In the genomic region with DNA sequence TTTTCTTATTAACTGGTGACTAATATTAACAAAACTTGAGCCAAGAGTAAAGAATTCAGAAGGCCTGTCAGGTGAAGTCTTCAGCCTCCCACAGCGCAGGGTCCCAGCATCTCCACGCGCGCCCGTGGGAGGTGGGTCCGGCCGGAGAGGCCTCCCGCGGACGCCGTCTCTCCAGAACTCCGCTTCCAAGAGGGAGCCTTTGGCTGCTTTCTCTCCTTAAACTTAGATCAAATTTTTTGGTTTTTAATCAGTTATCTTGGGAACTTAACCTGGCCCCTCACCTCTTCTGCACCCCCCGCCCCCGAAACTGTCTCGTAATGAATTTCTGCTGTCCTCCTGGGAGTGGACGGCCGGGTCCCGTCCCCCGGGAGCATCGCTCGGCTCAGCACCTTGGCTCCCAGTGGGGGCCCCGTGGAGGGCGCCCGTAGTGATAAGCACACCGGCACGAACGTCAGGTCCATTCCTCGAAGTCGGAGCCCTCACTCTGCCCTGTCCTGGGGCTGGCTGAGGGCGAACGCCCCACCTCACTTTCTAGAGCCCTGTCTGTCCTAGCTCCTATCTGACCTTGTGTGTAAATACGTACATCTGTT, we compare ENCODE assay signal across 2 cellular contexts.
TF ChIP-seq lines count a peak whose summit lies in the region.

No MANE protein-coding gene starts in this region.

TF ChIP-seq in IMR-90, 13 proteins besides CTCF, POLR2A, EP300 and RAD21:
- TF ChIP-seq RCOR1 (IDR thresholded peaks at IDR 0.05; ENCODE audit: insufficient replicate concordance, low read length) (no peak), MXI1 (IDR thresholded peaks at IDR 0.05; ENCODE audit: borderline replicate concordance, low read depth, low read length) (no peak), CHD1 (IDR thresholded peaks at IDR 0.05; ENCODE audit: low read depth, low read length) (no peak), SMC3 (IDR thresholded peaks at IDR 0.05; ENCODE audit: low read depth, low read length) (no peak), RFX5 (IDR thresholded peaks at IDR 0.05; ENCODE audit: low read depth, low read length) (no peak), BHLHE40 (IDR thresholded peaks at IDR 0.05; ENCODE audit: low read depth, low read length) (no peak), MAZ (IDR thresholded peaks at IDR 0.05; ENCODE audit: borderline replicate concordance, low read depth, low read length) (no peak), MAFK (IDR thresholded peaks at IDR 0.05; ENCODE audit: low read depth, low read length) (no peak), NFE2L2 (IDR thresholded peaks at IDR 0.05; ENCODE audit: low read depth, low read length) (no peak), CEBPB (IDR thresholded peaks at IDR 0.05; ENCODE audit: low read depth, low read length) (no peak), FOS (IDR thresholded peaks at IDR 0.05; ENCODE audit: low read depth, low read length) (no peak)
- TF ChIP-seq, protein P1, sequence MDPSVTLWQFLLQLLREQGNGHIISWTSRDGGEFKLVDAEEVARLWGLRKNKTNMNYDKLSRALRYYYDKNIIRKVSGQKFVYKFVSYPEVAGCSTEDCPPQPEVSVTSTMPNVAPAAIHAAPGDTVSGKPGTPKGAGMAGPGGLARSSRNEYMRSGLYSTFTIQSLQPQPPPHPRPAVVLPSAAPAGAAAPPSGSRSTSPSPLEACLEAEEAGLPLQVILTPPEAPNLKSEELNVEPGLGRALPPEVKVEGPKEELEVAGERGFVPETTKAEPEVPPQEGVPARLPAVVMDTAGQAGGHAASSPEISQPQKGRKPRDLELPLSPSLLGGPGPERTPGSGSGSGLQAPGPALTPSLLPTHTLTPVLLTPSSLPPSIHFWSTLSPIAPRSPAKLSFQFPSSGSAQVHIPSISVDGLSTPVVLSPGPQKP (IDR thresholded peaks at IDR 0.05; ENCODE audit: borderline replicate concordance, low read depth, low read length), result no peak
- TF ChIP-seq, protein P2, sequence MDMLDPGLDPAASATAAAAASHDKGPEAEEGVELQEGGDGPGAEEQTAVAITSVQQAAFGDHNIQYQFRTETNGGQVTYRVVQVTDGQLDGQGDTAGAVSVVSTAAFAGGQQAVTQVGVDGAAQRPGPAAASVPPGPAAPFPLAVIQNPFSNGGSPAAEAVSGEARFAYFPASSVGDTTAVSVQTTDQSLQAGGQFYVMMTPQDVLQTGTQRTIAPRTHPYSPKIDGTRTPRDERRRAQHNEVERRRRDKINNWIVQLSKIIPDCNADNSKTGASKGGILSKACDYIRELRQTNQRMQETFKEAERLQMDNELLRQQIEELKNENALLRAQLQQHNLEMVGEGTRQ (IDR thresholded peaks at IDR 0.05; ENCODE audit: low read depth, low read length), result no peak

TF ChIP-seq in K562, 482 proteins besides CTCF, POLR2A, EP300 and RAD21:
- TF ChIP-seq RBM22 (IDR thresholded peaks at IDR 0.05; ENCODE audit: low read depth, low read length, poor library complexity, severe bottlenecking) (peak; percentile 55), HEY1 (CRISPR knock-in tag; IDR thresholded peaks at IDR 0.05; ENCODE audit: borderline replicate concordance) (no peak)
